Comparison of ENCODE assay signal across 22 cellular contexts in genomic region chr1:9307303-9307702, GRCh38.
"Had no signal": no experiment of that assay in that cellular context is flagged by ENCODE, and none has a peak within 500 bp of the region (broad histone marks: within the 10 kb centered on the region; RNA-seq: fewer than 3 reads in every experiment).

No MANE protein-coding gene starts in this region.

- H3K9me3 ChIP-seq: SJSA1 had no signal

- H3K27me3 ChIP-seq: SJSA1 had no signal

- ATAC-seq: K562 had no signal

- H3K27ac ChIP-seq: HL-60, KMS-11, SJSA1 had no signal

- H3K9ac ChIP-seq: KMS-11 had no signal

- H3K27ac Mint-ChIP-seq: IgD-negative memory B cell had no signal

- H3K4me2 ChIP-seq: KMS-11 had no signal

- H3K4me3 ChIP-seq: K562, SJSA1 had no signal

- DNase-seq: Kasumi-1, MM.1S, NCI-H1092 treated with DMSO at 0.1 percent for 48 hours, NCI-H1436, NCI-H187, NCI-H2029, NCI-H2081 treated with DMSO at 0.1 percent for 48 hours, NCI-H2171, NCI-H226, NCI-H446, NCI-H510A, NCI-H524 treated with DMSO at 0.1 percent for 48 hours, NCI-H69, NCI-H774, Right ventricle myocardium superior, RPMI8226, SIG-M5 had no signal
